Comparison of ENCODE assay signal across 18 cellular contexts in the genomic region with DNA sequence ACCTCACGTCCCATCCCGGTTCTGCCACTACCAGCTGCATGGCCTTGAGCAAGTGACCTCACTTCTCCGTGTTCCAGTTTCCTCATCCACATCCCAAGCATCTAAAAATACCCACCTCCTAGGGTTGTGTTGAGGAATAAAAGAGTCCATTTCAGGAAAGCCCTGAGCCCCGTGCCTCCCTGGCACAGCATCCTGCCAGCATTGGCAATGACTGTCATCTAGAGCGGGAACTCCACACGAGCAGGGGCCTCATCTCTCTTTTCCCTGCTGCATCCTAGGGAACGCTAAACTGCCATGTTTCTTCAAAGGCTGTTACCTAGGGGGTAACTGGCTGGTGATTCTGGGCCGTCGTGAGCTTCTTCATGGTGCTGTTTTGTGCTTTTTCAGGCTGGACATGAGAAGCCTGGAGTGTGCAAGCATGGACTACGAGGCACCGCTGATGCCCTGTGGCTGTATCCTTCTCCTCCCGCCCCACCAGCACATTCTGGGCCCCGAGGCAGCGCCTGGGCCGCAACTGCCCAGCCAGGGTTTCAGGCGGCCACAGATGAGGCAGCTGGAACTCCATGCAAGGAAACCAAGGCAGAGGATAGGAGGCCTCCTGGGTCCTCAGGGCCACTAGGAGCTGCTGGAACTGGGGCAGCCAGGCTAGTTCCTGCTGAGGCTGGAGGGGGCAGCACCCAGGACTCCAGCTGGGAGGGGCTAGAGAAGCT.
DNase-seq lines count a peak whose midpoint lies in the region; ATAC-seq, FAIRE-seq and TF ChIP-seq lines count a peak whose summit lies in the region.
"Had no signal": no experiment of that assay in that cellular context is flagged by ENCODE, and none has a peak within 500 bp of the region (broad histone marks: within the 10 kb centered on the region; RNA-seq: fewer than 3 reads in every experiment).

No MANE protein-coding gene starts in this region.

- H2BK120ac ChIP-seq in trophoblast cell (ENCODE audit: insufficient read depth, low read length, poor library complexity) = no peak overlapping the region

- H3K27me3 ChIP-seq in trophoblast cell (ENCODE audit: insufficient read depth, low read length) = no peaks in the 10 kb centered on the region
- no peaks in the 10 kb centered on the region for H3K27me3 ChIP-seq in left lung
- H3K27me3 ChIP-seq: SJCRH30 had no signal

- H3K23ac ChIP-seq in trophoblast cell (ENCODE audit: low read length) = no peak overlapping the region

- H4K12ac ChIP-seq in trophoblast cell (ENCODE audit: low read depth, low read length) = no peak overlapping the region

- no peaks in the 10 kb centered on the region for H3K9me3 Mint-ChIP-seq in natural killer cell treated with Interleukin-12 subunit alpha and Interleukin-12 subunit beta and Interleukin-15 and Interleukin-18, amount 100 ng/mL, for 72 hours
- H3K9me3 Mint-ChIP-seq in natural killer cell = no peaks in the 10 kb centered on the region

- H3K9ac ChIP-seq in kidney (ENCODE audit: low read length in 2 of 2) (no peak overlapping the region), trophoblast cell (ENCODE audit: low read length) (no peak overlapping the region)
- H3K9ac ChIP-seq: KMS-11 had no signal

- FAIRE-seq in kidney (lab: Jason Lieb, UNC) = no peak

- H3K18ac ChIP-seq in trophoblast cell (ENCODE audit: low read length) = no peak overlapping the region

- H3K4ac ChIP-seq in trophoblast cell (ENCODE audit: low read depth, low read length) = no peak overlapping the region

- H2BK12ac ChIP-seq in trophoblast cell (ENCODE audit: low read length) = peak overlapping the region; percentile 52

- H3K4me1 ChIP-seq in kidney (ENCODE audit: control insufficient read depth in 1 of 2, insufficient read depth in 1 of 2, low read depth in 1 of 2, low read length in 2 of 2) = no peaks in the 10 kb centered on the region
- H3K4me1 ChIP-seq in trophoblast cell (ENCODE audit: control insufficient read depth in 1 of 2, insufficient read depth in 2 of 2, low read length in 2 of 2) = peaks cover 14 to 15% of the 10 kb centered on the region in 2 experiments
- H3K4me1 ChIP-seq in left lung = no peaks in the 10 kb centered on the region
- H3K4me1 ChIP-seq: SJCRH30 had no signal

- no peak overlapping the region for H4K8ac ChIP-seq in trophoblast cell (ENCODE audit: low read depth, low read length)

- H3K36me3 Mint-ChIP-seq in natural killer cell treated with Interleukin-12 subunit alpha and Interleukin-12 subunit beta and Interleukin-15 and Interleukin-18, amount 100 ng/mL, for 72 hours = no peaks in the 10 kb centered on the region
- no peaks in the 10 kb centered on the region for H3K36me3 Mint-ChIP-seq in natural killer cell

- no peaks in the 10 kb centered on the region for H3K27me3 Mint-ChIP-seq in natural killer cell treated with Interleukin-12 subunit alpha and Interleukin-12 subunit beta and Interleukin-15 and Interleukin-18, amount 100 ng/mL, for 72 hours
- no peaks in the 10 kb centered on the region for H3K27me3 Mint-ChIP-seq in natural killer cell (ENCODE audit: low read depth in 2 of 2)

- no peak for ATAC-seq in natural killer cell treated with Interleukin-12 subunit alpha and Interleukin-12 subunit beta and Interleukin-15 and Interleukin-18, amount 100 ng/mL, for 72 hours
- ATAC-seq in natural killer cell (no peak), left lung (no peak)
- ATAC-seq: Panc1 had no signal

- WGBS in trophoblast cell (ENCODE audit: extremely low coverage, insufficient coverage, insufficient read length) = no CpG with 5 or more reads among the region's 16 CpGs

- H3K9me3 ChIP-seq in kidney (ENCODE audit: control insufficient read depth in 1 of 2, low read length in 2 of 2) (no peaks in the 10 kb centered on the region), trophoblast cell (ENCODE audit: insufficient read depth, low read depth, low read length) (no peaks in the 10 kb centered on the region), left lung (no peaks in the 10 kb centered on the region)
- H3K9me3 ChIP-seq: SJCRH30 had no signal

- no peaks in the 10 kb centered on the region for H3K79me2 ChIP-seq in trophoblast cell (ENCODE audit: control insufficient read depth, insufficient read depth, low read length, poor library complexity)

- no peak for TF ChIP-seq CTCF in natural killer cell (IDR thresholded peaks at IDR 0.05)
- TF ChIP-seq CTCF in kidney (IDR thresholded peaks at IDR 0.05; ENCODE audit: borderline replicate concordance, extremely low read depth, insufficient read depth) = no peak
- no peak for TF ChIP-seq CTCF in left lung (IDR thresholded peaks at IDR 0.05)

- intact Hi-C loops in natural killer cell (cut with micrococcal nuclease) (no loop called here), kidney (cut with DNase I) (no loop called here), left lung (cut with DNase I) (no loop called here)

- no peaks in the 10 kb centered on the region for H3K4me1 Mint-ChIP-seq in natural killer cell treated with Interleukin-12 subunit alpha and Interleukin-12 subunit beta and Interleukin-15 and Interleukin-18, amount 100 ng/mL, for 72 hours (ENCODE audit: low read depth in 2 of 2)
- no peaks in the 10 kb centered on the region for H3K4me1 Mint-ChIP-seq in natural killer cell

- no peak overlapping the region for H2AK5ac ChIP-seq in trophoblast cell (ENCODE audit: low read length)

- no peak overlapping the region for H3K27ac ChIP-seq in kidney (ENCODE audit: low read depth in 2 of 2, low read length in 2 of 2)
- peak overlapping the region; percentile 89 for H3K27ac ChIP-seq in trophoblast cell (ENCODE audit: low read depth, low read length)
- H3K27ac ChIP-seq in left lung = no peak overlapping the region
- H3K27ac ChIP-seq: KMS-11, SJCRH30 had no signal

- no peak overlapping the region for H3K27ac Mint-ChIP-seq in natural killer cell treated with Interleukin-12 subunit alpha and Interleukin-12 subunit beta and Interleukin-15 and Interleukin-18, amount 100 ng/mL, for 72 hours
- H3K27ac Mint-ChIP-seq in natural killer cell = no peak overlapping the region

- H3K79me1 ChIP-seq in trophoblast cell (ENCODE audit: low read length) = peaks cover 11% of the 10 kb centered on the region

- peak overlapping the region; percentile 76 for H4K91ac ChIP-seq in trophoblast cell (ENCODE audit: low read depth, low read length)

- no peak overlapping the region for H3K4me3 Mint-ChIP-seq in natural killer cell treated with Interleukin-12 subunit alpha and Interleukin-12 subunit beta and Interleukin-15 and Interleukin-18, amount 100 ng/mL, for 72 hours
- no peak overlapping the region for H3K4me3 Mint-ChIP-seq in natural killer cell

- no peak overlapping the region for H2AFZ ChIP-seq in trophoblast cell (ENCODE audit: insufficient read depth, low read length, poor library complexity)

- H3K36me3 ChIP-seq in kidney (ENCODE audit: control insufficient read depth in 1 of 2, insufficient read depth in 2 of 2, low read length in 2 of 2) = peaks cover 4 to 16% of the 10 kb centered on the region in 2 donors
- H3K36me3 ChIP-seq in trophoblast cell (ENCODE audit: control insufficient read depth in 1 of 2, insufficient read depth in 2 of 2, low read length in 2 of 2) = peaks cover 12 to 15% of the 10 kb centered on the region in 2 experiments
- H3K36me3 ChIP-seq in left lung = peaks cover 0 to 84% of the 10 kb centered on the region in 2 donors
- H3K36me3 ChIP-seq: SJCRH30 had no signal

- H3K4me3 ChIP-seq in kidney (ENCODE audit: low read length in 2 of 2) = no peak overlapping the region
- no peak overlapping the region for H3K4me3 ChIP-seq in trophoblast cell (ENCODE audit: low read depth, low read length)
- H3K4me3 ChIP-seq in left lung = no peak overlapping the region
- H3K4me3 ChIP-seq: SJCRH30 had no signal

- H3K14ac ChIP-seq in trophoblast cell (ENCODE audit: low read length) = peak overlapping the region; percentile 28

- no peak overlapping the region for H2BK5ac ChIP-seq in trophoblast cell (ENCODE audit: low read depth, low read length, poor library complexity)

- H3K4me2 ChIP-seq in trophoblast cell (ENCODE audit: low read length) = no peak overlapping the region
- H3K4me2 ChIP-seq: KMS-11 had no signal

- DNase-seq in natural killer cell treated with Interleukin-12 subunit alpha and Interleukin-12 subunit beta and Interleukin-15 and Interleukin-18, amount 100 ng/mL, for 72 hours (ENCODE audit: low spot score) = peak; percentile 31
- DNase-seq in natural killer cell (no peak), kidney (peak; percentile 29), trophoblast cell (no peak), NCI-H146 treated with DMSO at 0.1 percent for 48 hours (lab: John Stamatoyannopoulos, UW; ENCODE audit: unreplicated experiment) (no peak), NCI-H2081 (lab: John Stamatoyannopoulos, UW) (no peak), NCI-H748 (lab: John Stamatoyannopoulos, UW; ENCODE audit: unreplicated experiment) (no peak), left lung (no peak)
- DNase-seq: 8988T, EL, H7, NCI-H1092, NCI-H1694, NCI-H446, NCI-H82, SJCRH30 had no signal

Comparison
In these comparisons a context has a peak if more than half of its experiments do, and no peak if none do; other contexts are left out.
1. DNase-seq: peak in natural killer cell treated with Interleukin-12 subunit alpha and Interleukin-12 subunit beta and Interleukin-15 and Interleukin-18, amount 100 ng/mL, for 72 hours (single experiment) and kidney (single experiment); none in natural killer cell (single experiment), trophoblast cell (0 of 2), NCI-H146 treated with DMSO at 0.1 percent for 48 hours (single experiment), NCI-H2081 (0 of 2), NCI-H748 (single experiment) and left lung (0 of 2).